In the genomic region with DNA sequence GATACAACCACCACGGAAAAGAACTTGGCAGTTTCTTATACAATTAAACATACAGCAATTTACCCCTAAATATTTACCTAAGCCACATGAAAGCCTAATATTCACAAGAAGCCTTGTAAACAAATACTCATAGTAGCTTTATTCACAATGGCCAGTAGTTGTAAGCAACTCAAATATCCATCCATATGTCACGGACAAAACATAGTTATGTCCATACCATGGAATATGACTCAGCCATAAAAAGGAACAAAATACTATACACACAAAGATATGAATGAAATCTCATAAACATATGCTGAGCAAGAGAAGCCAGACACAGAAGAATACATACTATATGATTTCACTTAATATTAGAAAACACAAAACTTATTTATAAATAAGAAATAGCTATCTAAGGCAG, we compare ENCODE assay signal across 18 cellular contexts.
"Had no signal": no experiment of that assay in that cellular context is flagged by ENCODE, and none has a peak within 500 bp of the region (broad histone marks: within the 10 kb centered on the region; RNA-seq: fewer than 3 reads in every experiment).

No MANE protein-coding gene starts in this region.

- H3K4me3 Mint-ChIP-seq: nephron progenitor cell; stimulated activated memory B cell treated with anti-CD40 and anti-IgM and Interleukin-4, amounts not matched to agents 10 μg/mL and 1 μg/mL and 100 μg/mL, for 72 hours; stimulated activated naive CD8-positive, alpha-beta T cell treated with anti-CD3 and anti-CD28 coated beads, Interleukin-15, amount 100 ng/mL, for 72 hours had no signal

- H3K27me3 Mint-ChIP-seq: naive thymus-derived CD4-positive, alpha-beta T cell; stimulated activated memory B cell treated with anti-CD40 and anti-IgM and Interleukin-4, amounts not matched to agents 10 μg/mL and 1 μg/mL and 100 μg/mL, for 72 hours; stimulated activated naive CD8-positive, alpha-beta T cell treated with anti-CD3 and anti-CD28 coated beads, Interleukin-15, amount 100 ng/mL, for 72 hours had no signal

- DNase-seq: cortex of kidney; dorsolateral prefrontal cortex; effector CD8-positive, alpha-beta T cell; foreskin melanocyte; left colon; mesendoderm; naive thymus-derived CD4-positive, alpha-beta T cell; nephron progenitor cell; psoas muscle; retina; right lobe of liver; stimulated activated CD4-positive, alpha-beta T cell treated with anti-CD3 and anti-CD28 coated beads, Interleukin-4, amount 100 ng/mL, for 1 hour; stimulated activated CD8-positive, alpha-beta memory T cell treated with anti-CD3 and anti-CD28 coated beads, Interleukin-4, amount 100 ng/mL, for 48 hours; stimulated activated naive CD8-positive, alpha-beta T cell treated with anti-CD3 and anti-CD28 coated beads, Interleukin-15, amount 100 ng/mL, for 72 hours; transverse colon had no signal

- H3K27ac ChIP-seq: dorsolateral prefrontal cortex, hepatocyte, psoas muscle, right lobe of liver, testis, transverse colon had no signal

- H3K4me1 ChIP-seq: psoas muscle had no signal

- ATAC-seq: left colon; naive thymus-derived CD4-positive, alpha-beta T cell; psoas muscle; right lobe of liver; stimulated activated memory B cell treated with anti-CD40 and anti-IgM and Interleukin-4, amounts not matched to agents 10 μg/mL and 1 μg/mL and 100 μg/mL, for 72 hours; stimulated activated naive CD8-positive, alpha-beta T cell treated with anti-CD3 and anti-CD28 coated beads, Interleukin-15, amount 100 ng/mL, for 72 hours had no signal

- H3K27ac Mint-ChIP-seq: nephron progenitor cell; stimulated activated memory B cell treated with anti-CD40 and anti-IgM and Interleukin-4, amounts not matched to agents 10 μg/mL and 1 μg/mL and 100 μg/mL, for 72 hours had no signal

- H3K9me3 ChIP-seq: psoas muscle, right lobe of liver, testis, transverse colon had no signal

- H3K9me3 Mint-ChIP-seq: naive thymus-derived CD4-positive, alpha-beta T cell; stimulated activated memory B cell treated with anti-CD40 and anti-IgM and Interleukin-4, amounts not matched to agents 10 μg/mL and 1 μg/mL and 100 μg/mL, for 72 hours; stimulated activated naive CD8-positive, alpha-beta T cell treated with anti-CD3 and anti-CD28 coated beads, Interleukin-15, amount 100 ng/mL, for 72 hours had no signal

- H3K27me3 ChIP-seq: dorsolateral prefrontal cortex, hepatocyte, right lobe of liver, testis, transverse colon had no signal

- H3K4me2 ChIP-seq: hepatocyte had no signal

- H2AFZ ChIP-seq: hepatocyte had no signal

- H3K4me3 ChIP-seq: hepatocyte, psoas muscle, right lobe of liver, testis, transverse colon had no signal
